In the genomic region with DNA sequence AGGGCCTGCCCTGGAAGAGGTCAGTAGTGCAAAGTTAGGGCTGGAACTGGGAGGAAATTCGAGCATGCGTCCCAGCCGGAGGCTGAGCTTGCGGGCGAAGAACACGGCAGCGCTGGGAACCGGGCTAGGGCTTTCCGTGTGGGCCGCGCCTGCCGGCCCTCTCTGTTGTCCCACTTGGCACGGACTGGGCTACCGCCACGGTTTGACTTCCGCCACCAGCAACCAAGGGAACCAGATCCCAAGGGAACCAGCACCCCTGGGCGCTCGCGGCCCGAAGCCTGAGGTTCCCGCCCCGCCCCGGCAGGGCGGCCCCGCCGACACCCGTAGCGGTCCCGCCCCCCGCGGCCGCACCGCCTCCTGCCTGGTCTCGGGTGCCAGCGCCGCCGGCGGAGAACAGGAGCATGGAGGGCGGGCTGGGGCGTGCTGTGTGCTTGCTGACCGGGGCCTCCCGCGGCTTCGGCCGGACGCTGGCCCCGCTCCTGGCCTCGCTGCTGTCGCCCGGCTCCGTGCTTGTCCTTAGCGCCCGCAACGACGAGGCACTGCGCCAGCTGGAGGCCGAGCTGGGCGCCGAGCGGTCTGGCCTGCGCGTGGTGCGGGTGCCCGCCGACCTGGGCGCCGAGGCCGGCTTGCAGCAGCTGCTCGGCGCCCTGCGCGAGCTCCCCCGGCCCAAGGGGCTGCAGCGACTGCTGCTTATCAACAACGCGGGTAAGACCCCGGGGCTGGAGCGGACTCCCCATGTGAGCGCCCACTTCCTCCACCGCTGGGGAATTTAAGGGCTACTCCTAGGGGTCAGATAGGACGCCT, we compare ENCODE assay signal across 8 cellular contexts. TPM values are rescaled to one million over a fixed set of nuclear protein-coding genes. Genes with fewer than 3 reads are reported as not detected.
DNase-seq lines count a peak whose midpoint lies in the region; ATAC-seq and TF ChIP-seq lines count a peak whose summit lies in the region.

A gene (plus strand): TSS at position 377 of the 804 bp plus-strand sequence. CDS start 25 bp downstream, at position 402.

- intact Hi-C loops in activated CD4-positive, alpha-beta T cell treated with anti-CD3 and anti-CD28 coated beads, Interleukin-2, amount 10 ng/mL, durations not matched to agents 24 days and 14 days (cut with micrococcal nuclease): loop anchor here (1.0 to 2.0 kb wide), 2 partner anchors 22 to 116 kb away; no protein-coding TSS in a partner anchor
- intact Hi-C loops in left lung (cut with DNase I): no loop called here

- peak within 1 kb of the TSS; percentile 81 for H3K4me3 Mint-ChIP-seq in activated CD4-positive, alpha-beta T cell treated with anti-CD3 and anti-CD28 coated beads, Interleukin-2, amount 10 ng/mL, durations not matched to agents 24 days and 14 days

- H3K4me3 ChIP-seq in AG04449 (ENCODE audit: low read depth, low read length) (peak within 1 kb of the TSS; percentile 67), left lung (peak within 1 kb of the TSS; percentile 71 to 75)

- peak; percentile 90 for ATAC-seq in GM18861 (IDR thresholded peaks at IDR 0.05; ENCODE audit: unreplicated experiment)
- ATAC-seq in HG03060 (IDR thresholded peaks at IDR 0.05; ENCODE audit: low read depth, unreplicated experiment): peak; percentile 44
- peak; percentile 95 for ATAC-seq in left lung

- no peaks in the 10 kb centered on the region for H3K9me3 Mint-ChIP-seq in activated CD4-positive, alpha-beta T cell treated with anti-CD3 and anti-CD28 coated beads, Interleukin-2, amount 10 ng/mL, durations not matched to agents 24 days and 14 days

- peaks cover 4% of the 10 kb centered on the region for H3K4me1 Mint-ChIP-seq in activated CD4-positive, alpha-beta T cell treated with anti-CD3 and anti-CD28 coated beads, Interleukin-2, amount 10 ng/mL, durations not matched to agents 24 days and 14 days

- H3K9me3 ChIP-seq in left lung: no peaks in the 10 kb centered on the region

- CTCF ChIA-PET in AG04449 (lab: Yijun Ruan, JAX): interaction anchor here (0.6 to 3.3 kb wide), 61 partner anchors 8 to 1360 kb away, joined by 3 to 44 read pairs (median 5); a partner anchor contains a TSS

- peaks cover 0 to 11% of the 10 kb centered on the region in 2 donors for H3K36me3 ChIP-seq in left lung

- H3K27me3 ChIP-seq in left lung: peaks cover 0 to 56% of the 10 kb centered on the region in 2 donors

- no peak for DNase-seq in AG04449 (ENCODE audit: low read depth, low spot score)
- peak; percentile 73 for DNase-seq in NCI-H2227 (lab: John Stamatoyannopoulos, UW; ENCODE audit: unreplicated experiment)
- peak; percentile 90 for DNase-seq in activated CD4-positive, alpha-beta T cell treated with anti-CD3 and anti-CD28 coated beads, Interleukin-2, amount 10 ng/mL, durations not matched to agents 24 days and 14 days
- peak; percentile 69 for DNase-seq in dermis blood vessel endothelial cell
- DNase-seq in left lung: peak; percentile 80 to 94
- DNase-seq in stimulated activated CD4-positive, alpha-beta T cell treated with anti-CD3 and anti-CD28 coated beads, Interleukin-2, amount 100 ng/mL, for 4 hours (ENCODE audit: low read depth): peak; percentile 45

- H3K27me3 Mint-ChIP-seq in activated CD4-positive, alpha-beta T cell treated with anti-CD3 and anti-CD28 coated beads, Interleukin-2, amount 10 ng/mL, durations not matched to agents 24 days and 14 days: peaks cover 36% of the 10 kb centered on the region

- peak within 1 kb of the TSS; percentile 86 to 95 for H3K27ac ChIP-seq in left lung

- no peak within 1 kb of the TSS for H3K27ac Mint-ChIP-seq in activated CD4-positive, alpha-beta T cell treated with anti-CD3 and anti-CD28 coated beads, Interleukin-2, amount 10 ng/mL, durations not matched to agents 24 days and 14 days

- peaks cover 16 to 28% of the 10 kb centered on the region in 2 donors for H3K4me1 ChIP-seq in left lung

- POLR2A ChIA-PET in AG04449 (lab: Yijun Ruan, JAX): no interaction called here

- H3K36me3 Mint-ChIP-seq in activated CD4-positive, alpha-beta T cell treated with anti-CD3 and anti-CD28 coated beads, Interleukin-2, amount 10 ng/mL, durations not matched to agents 24 days and 14 days (ENCODE audit: low read depth): no peaks in the 10 kb centered on the region

- TF ChIP-seq CTCF in AG04449 (IDR thresholded peaks at IDR 0.05; ENCODE audit: insufficient read depth, low read length, missing control alignments): no peak
- TF ChIP-seq CTCF in left lung (IDR thresholded peaks at IDR 0.05): no peak

RNA-seq across cellular contexts. Expression of the gene that starts here (rescaled TPM):
- 12.6 and 12.8 TPM in 2 replicates for total RNA-seq in activated CD4-positive, alpha-beta T cell treated with anti-CD3 and anti-CD28 coated beads, Interleukin-2, amount 10 ng/mL, durations not matched to agents 24 days and 14 days
- total RNA-seq in dermis blood vessel endothelial cell: 51.7 and 52.4 TPM in 2 replicates
- 10 to 100 TPM; 38.1 to 41.9 TPM for total RNA-seq in left lung

Comparison
In these comparisons a context has a peak if more than half of its experiments do, and no peak if none do; other contexts are left out.
1. ATAC-seq: peak in every context shown above with its lines; median percentile 95 in left lung; 90 in GM18861; 44 in HG03060.